Comparison of ENCODE assay signal across 8 cellular contexts in the genomic region with DNA sequence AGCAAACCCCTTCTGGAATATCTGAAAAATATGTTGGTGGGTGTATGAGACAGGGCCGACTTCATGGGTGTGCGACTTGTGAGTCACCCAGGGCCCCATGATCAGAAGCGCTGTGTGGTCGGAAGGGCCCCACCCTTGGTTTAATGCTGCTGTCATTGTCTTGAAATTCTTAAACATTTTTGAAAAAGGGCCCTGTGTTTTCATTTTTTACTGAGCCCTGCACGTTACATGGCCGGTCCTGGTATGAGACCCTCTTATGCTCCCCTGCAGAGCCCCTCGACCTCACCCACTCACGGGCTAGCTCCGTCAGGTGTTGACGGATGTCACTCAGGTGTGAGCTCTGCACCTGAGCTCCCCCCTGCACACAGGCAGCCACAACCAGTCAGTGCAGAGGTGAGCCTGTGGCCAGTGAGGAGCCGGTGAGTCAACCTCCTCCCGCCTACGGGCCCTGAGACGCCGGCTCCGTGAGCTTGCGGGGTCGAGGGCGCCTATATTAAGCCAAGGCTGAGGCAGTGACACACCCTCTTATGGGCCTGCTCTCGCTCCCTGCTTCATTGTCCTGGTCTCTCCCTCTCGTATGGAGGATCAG. TPM values are rescaled to one million over a fixed set of nuclear protein-coding genes. Genes with fewer than 3 reads are reported as not detected.
DNase-seq lines count a peak whose midpoint lies in the region.

No MANE protein-coding gene starts in this region.

- peak; percentile 48 for DNase-seq in NK-92 treated with Interleukin-12 subunit alpha and Interleukin-12 subunit beta, amount 100 ng/mL, for 24 hours (lab: John Stamatoyannopoulos, UW)
- DNase-seq in NK-92 (lab: John Stamatoyannopoulos, UW; ENCODE audit: unreplicated experiment), result no peak
- peak; percentile 39 to 51 for DNase-seq in activated T-helper 1 cell treated with anti-CD3 and anti-CD28 coated beads, Interleukin-2, amount 50 U/mL, for 16 hours (ENCODE audit: low read depth in 1 of 2, low spot score in 1 of 2)
- DNase-seq in islet precursor cell, result peak; percentile 94
- DNase-seq in stimulated activated CD8-positive, alpha-beta memory T cell treated with anti-CD3 and anti-CD28 coated beads, Interleukin-7, amount 100 ng/mL, for 4 hours (ENCODE audit: low read depth in 2 of 2), result peak; percentile 65 to 78
- DNase-seq in SHP77 (lab: John Stamatoyannopoulos, UW), result no peak
- DNase-seq in cardiac septum (ENCODE audit: low spot score), result no peak
- no peak for DNase-seq in NCI-H446 treated with DMSO at 0.1 percent for 48 hours (lab: John Stamatoyannopoulos, UW)

- intact Hi-C loops in cardiac septum (cut with DNase I), result no loop called here

RNA-seq across cellular contexts. Expression of a gene that starts 27.7 kb away (rescaled TPM):
- total RNA-seq in cardiac septum, result 54.4 TPM

RNA-seq across cellular contexts. Expression of a gene that starts 46.9 kb away (rescaled TPM):
- total RNA-seq in cardiac septum, result 13.2 TPM

Comparison
In these comparisons a context has a peak if more than half of its experiments do, and no peak if none do; other contexts are left out.
1. DNase-seq: peak in NK-92 treated with Interleukin-12 subunit alpha and Interleukin-12 subunit beta, amount 100 ng/mL, for 24 hours (single experiment), activated T-helper 1 cell treated with anti-CD3 and anti-CD28 coated beads, Interleukin-2, amount 50 U/mL, for 16 hours (2 of 2), islet precursor cell (single experiment) and stimulated activated CD8-positive, alpha-beta memory T cell treated with anti-CD3 and anti-CD28 coated beads, Interleukin-7, amount 100 ng/mL, for 4 hours (2 of 2); none in NK-92 (single experiment), SHP77 (0 of 2), cardiac septum (single experiment) and NCI-H446 treated with DMSO at 0.1 percent for 48 hours (single experiment).